In the genomic region with DNA sequence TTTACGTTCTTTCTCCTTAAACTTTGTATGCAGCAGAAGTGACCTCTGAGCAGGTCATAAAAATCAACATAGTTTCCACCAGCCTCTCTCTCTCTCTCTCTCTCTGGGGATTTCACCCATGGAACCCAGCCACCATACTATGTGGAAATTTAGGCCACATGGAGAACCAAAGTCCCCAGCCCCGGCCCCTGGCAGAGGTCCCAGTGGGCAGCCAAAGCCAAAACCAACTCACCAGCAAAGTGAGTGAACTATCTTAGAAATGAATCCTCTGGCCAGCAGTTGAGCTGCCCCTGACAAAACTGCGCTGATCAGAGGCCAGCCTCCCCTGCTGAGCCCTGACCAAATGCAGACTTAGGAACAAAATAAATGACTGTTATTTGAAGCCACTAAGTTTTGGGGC, we compare ENCODE assay signal across 1 cellular context.
TF ChIP-seq lines count a peak whose summit lies in the region.

No MANE protein-coding gene starts in this region.

TF ChIP-seq in K562, 482 proteins besides CTCF, POLR2A, EP300 and RAD21:
- TF ChIP-seq POLR2G (IDR thresholded peaks at IDR 0.05; ENCODE audit: low read depth, low read length) (no peak), ZNF561 (CRISPR knock-in tag; conservative IDR thresholded peaks at IDR 0.05) (no peak), TSC22D4 (tag; IDR thresholded peaks at IDR 0.05) (no peak), ESRRB (CRISPR knock-in tag; IDR thresholded peaks at IDR 0.05; ENCODE audit: borderline replicate concordance) (no peak), SRF (CRISPR knock-in tag; IDR thresholded peaks at IDR 0.05) (no peak), RBM17 (IDR thresholded peaks at IDR 0.05; ENCODE audit: borderline replicate concordance, low read depth, low read length) (no peak)
- TF ChIP-seq, protein P1, sequence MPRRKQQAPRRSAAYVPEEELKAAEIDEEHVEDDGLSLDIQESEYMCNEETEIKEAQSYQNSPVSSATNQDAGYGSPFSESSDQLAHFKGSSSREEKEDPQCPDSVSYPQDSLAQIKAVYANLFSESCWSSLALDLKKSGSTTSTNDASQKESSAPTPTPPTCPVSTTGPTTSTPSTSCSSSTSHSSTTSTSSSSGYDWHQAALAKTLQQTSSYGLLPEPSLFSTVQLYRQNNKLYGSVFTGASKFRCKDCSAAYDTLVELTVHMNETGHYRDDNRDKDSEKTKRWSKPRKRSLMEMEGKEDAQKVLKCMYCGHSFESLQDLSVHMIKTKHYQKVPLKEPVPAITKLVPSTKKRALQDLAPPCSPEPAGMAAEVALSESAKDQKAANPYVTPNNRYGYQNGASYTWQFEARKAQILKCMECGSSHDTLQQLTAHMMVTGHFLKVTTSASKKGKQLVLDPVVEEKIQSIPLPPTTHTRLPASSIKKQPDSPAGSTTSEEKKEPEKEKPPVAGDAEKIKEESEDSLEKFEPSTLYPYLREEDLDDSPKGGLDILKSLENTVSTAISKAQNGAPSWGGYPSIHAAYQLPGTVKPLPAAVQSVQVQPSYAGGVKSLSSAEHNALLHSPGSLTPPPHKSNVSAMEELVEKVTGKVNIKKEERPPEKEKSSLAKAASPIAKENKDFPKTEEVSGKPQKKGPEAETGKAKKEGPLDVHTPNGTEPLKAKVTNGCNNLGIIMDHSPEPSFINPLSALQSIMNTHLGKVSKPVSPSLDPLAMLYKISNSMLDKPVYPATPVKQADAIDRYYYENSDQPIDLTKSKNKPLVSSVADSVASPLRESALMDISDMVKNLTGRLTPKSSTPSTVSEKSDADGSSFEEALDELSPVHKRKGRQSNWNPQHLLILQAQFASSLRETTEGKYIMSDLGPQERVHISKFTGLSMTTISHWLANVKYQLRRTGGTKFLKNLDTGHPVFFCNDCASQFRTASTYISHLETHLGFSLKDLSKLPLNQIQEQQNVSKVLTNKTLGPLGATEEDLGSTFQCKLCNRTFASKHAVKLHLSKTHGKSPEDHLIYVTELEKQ (CRISPR knock-in tag; IDR thresholded peaks at IDR 0.05) = no peak
